In genomic region chr14:74217672-74218448, GRCh38 we compare ENCODE assay signal across 8 cellular contexts. TPM values are rescaled to one million over a fixed set of nuclear protein-coding genes. Genes with fewer than 3 reads are reported as not detected.
A peak's percentile ranks its signal among the peaks of the same experiment; 100 is the strongest.
DNase-seq lines count a peak whose midpoint lies in the region; ATAC-seq and TF ChIP-seq lines count a peak whose summit lies in the region.

No MANE protein-coding gene starts in this region.

- ATAC-seq in HG03175 (IDR thresholded peaks at IDR 0.05; ENCODE audit: unreplicated experiment), result no peak

- intact Hi-C loops in activated T-helper 1 cell treated with anti-CD3 and anti-CD28 coated beads, Interleukin-12 subunit alpha, Interleukin-12 subunit beta, Interleukin-2, Interleukin-4 antibody, amounts not matched to agents 30 ng/mL and 10 ng/mL and 1 ng/mL, durations not matched to agents 14 hours and 24 hours and 36 hours (cut with micrococcal nuclease), result loop anchor here (1.0 kb wide), 2 partner anchors 33 to 107 kb away; no protein-coding TSS in a partner anchor
- intact Hi-C loops in ovary (cut with DNase I), result no loop called here

- TF ChIP-seq POLR2A in Peyer's patch (IDR thresholded peaks at IDR 0.05), result no peak
- TF ChIP-seq POLR2A in ovary (IDR thresholded peaks at IDR 0.05), result no peak
- TF ChIP-seq POLR2A in suprapubic skin (IDR thresholded peaks at IDR 0.05), result no peak

- H3K27me3 ChIP-seq in Peyer's patch (peaks cover 0 to 10% of the 10 kb centered on the region in 2 donors), ovary (no peaks in the 10 kb centered on the region), suprapubic skin (peaks cover 38% of the 10 kb centered on the region)

- peaks cover 28% of the 10 kb centered on the region for H3K27me3 Mint-ChIP-seq in activated T-helper 1 cell treated with anti-CD3 and anti-CD28 coated beads, Interleukin-12 subunit alpha, Interleukin-12 subunit beta, Interleukin-2, Interleukin-4 antibody, amounts not matched to agents 30 ng/mL and 10 ng/mL and 1 ng/mL, durations not matched to agents 14 hours and 24 hours and 36 hours (ENCODE audit: insufficient read depth)

- DNase-seq in EH (ENCODE audit: low read depth), result peak; percentile 59
- peak in 61 of 76 experiments; percentile 7 to 74 (median 41) for DNase-seq in HUDEP-2 (lab: John Stamatoyannopoulos, UW; ENCODE audit: unreplicated experiment in 76 of 76)
- DNase-seq in Peyer's patch, result peak; percentile 24 to 78 (median 77)
- peak; percentile 63 for DNase-seq in activated T-helper 1 cell treated with anti-CD3 and anti-CD28 coated beads, Interleukin-12 subunit alpha, Interleukin-12 subunit beta, Interleukin-2, Interleukin-4 antibody, amounts not matched to agents 30 ng/mL and 10 ng/mL and 1 ng/mL, durations not matched to agents 14 hours and 24 hours and 36 hours (ENCODE audit: low spot score)
- DNase-seq in fibroblast of the aortic adventitia (ENCODE audit: low read depth), result peak; percentile 57
- peak; percentile 32 to 80 (median 58) for DNase-seq in ovary
- peak in 1 of 2 donors; percentile 74 for DNase-seq in suprapubic skin (ENCODE audit: low spot score in 2 of 2)

- no peaks in the 10 kb centered on the region for H3K9me3 ChIP-seq in Peyer's patch
- H3K9me3 ChIP-seq in ovary, result no peaks in the 10 kb centered on the region
- no peaks in the 10 kb centered on the region for H3K9me3 ChIP-seq in suprapubic skin

- no peaks in the 10 kb centered on the region for H3K4me1 Mint-ChIP-seq in activated T-helper 1 cell treated with anti-CD3 and anti-CD28 coated beads, Interleukin-12 subunit alpha, Interleukin-12 subunit beta, Interleukin-2, Interleukin-4 antibody, amounts not matched to agents 30 ng/mL and 10 ng/mL and 1 ng/mL, durations not matched to agents 14 hours and 24 hours and 36 hours (ENCODE audit: low read depth)

- H3K36me3 ChIP-seq in Peyer's patch (no peaks in the 10 kb centered on the region), ovary (no peaks in the 10 kb centered on the region), suprapubic skin (no peaks in the 10 kb centered on the region)

- H3K4me1 ChIP-seq in Peyer's patch, result no peaks in the 10 kb centered on the region
- H3K4me1 ChIP-seq in ovary (ENCODE audit: insufficient read depth), result no peaks in the 10 kb centered on the region
- H3K4me1 ChIP-seq in suprapubic skin, result peaks cover 7% of the 10 kb centered on the region

- no peak overlapping the region for H3K27ac Mint-ChIP-seq in activated T-helper 1 cell treated with anti-CD3 and anti-CD28 coated beads, Interleukin-12 subunit alpha, Interleukin-12 subunit beta, Interleukin-2, Interleukin-4 antibody, amounts not matched to agents 30 ng/mL and 10 ng/mL and 1 ng/mL, durations not matched to agents 14 hours and 24 hours and 36 hours

- WGBS in ovary, 3 donors, result 8 to 10% (median 9%) methylated on average over 40 of the region's 40 CpGs
- 58% methylated on average over 6 of the region's 40 CpGs for WGBS in suprapubic skin

- H3K27ac ChIP-seq in Peyer's patch (no peak overlapping the region), ovary (no peak overlapping the region), suprapubic skin (no peak overlapping the region)

- peak overlapping the region in 3 of 4 donors; percentile 27 to 49 (median 34) for H3K4me3 ChIP-seq in Peyer's patch
- H3K4me3 ChIP-seq in fibroblast of the aortic adventitia (ENCODE audit: low read depth, low read length), result peak overlapping the region; percentile 36
- no peak overlapping the region for H3K4me3 ChIP-seq in ovary
- H3K4me3 ChIP-seq in suprapubic skin, result peak overlapping the region; percentile 16

- no peak for TF ChIP-seq EP300 in ovary (IDR thresholded peaks at IDR 0.05)
- no peak for TF ChIP-seq EP300 in suprapubic skin (IDR thresholded peaks at IDR 0.05)

- peak; percentile 28 to 85 (median 79) for TF ChIP-seq CTCF in Peyer's patch (IDR thresholded peaks at IDR 0.05)
- peak; percentile 95 for TF ChIP-seq CTCF in fibroblast of the aortic adventitia (IDR thresholded peaks at IDR 0.05; ENCODE audit: insufficient read depth, low read length)
- peak; percentile 36 to 61 (median 53) for TF ChIP-seq CTCF in ovary (IDR thresholded peaks at IDR 0.05)
- peak; percentile 50 to 97 for TF ChIP-seq CTCF in suprapubic skin (IDR thresholded peaks at IDR 0.05)

- H3K9me3 Mint-ChIP-seq in activated T-helper 1 cell treated with anti-CD3 and anti-CD28 coated beads, Interleukin-12 subunit alpha, Interleukin-12 subunit beta, Interleukin-2, Interleukin-4 antibody, amounts not matched to agents 30 ng/mL and 10 ng/mL and 1 ng/mL, durations not matched to agents 14 hours and 24 hours and 36 hours, result no peaks in the 10 kb centered on the region

- no peaks in the 10 kb centered on the region for H3K36me3 Mint-ChIP-seq in activated T-helper 1 cell treated with anti-CD3 and anti-CD28 coated beads, Interleukin-12 subunit alpha, Interleukin-12 subunit beta, Interleukin-2, Interleukin-4 antibody, amounts not matched to agents 30 ng/mL and 10 ng/mL and 1 ng/mL, durations not matched to agents 14 hours and 24 hours and 36 hours (ENCODE audit: low read depth)

- H3K4me3 Mint-ChIP-seq in activated T-helper 1 cell treated with anti-CD3 and anti-CD28 coated beads, Interleukin-12 subunit alpha, Interleukin-12 subunit beta, Interleukin-2, Interleukin-4 antibody, amounts not matched to agents 30 ng/mL and 10 ng/mL and 1 ng/mL, durations not matched to agents 14 hours and 24 hours and 36 hours, result no peak overlapping the region

RNA-seq across cellular contexts. Expression of gene VSX2, which starts 21.4 kb away (rescaled TPM):
- total RNA-seq in Peyer's patch (not detected), fibroblast of the aortic adventitia (ENCODE audit: low replicate concordance) (not detected in 2 replicates), ovary (not detected), suprapubic skin (not detected)
- total RNA-seq in activated T-helper 1 cell treated with anti-CD3 and anti-CD28 coated beads, Interleukin-12 subunit alpha, Interleukin-12 subunit beta, Interleukin-2, Interleukin-4 antibody, amounts not matched to agents 30 ng/mL and 10 ng/mL and 1 ng/mL, durations not matched to agents 14 hours and 24 hours and 36 hours, result not detected in 2 replicates
- not detected for polyA plus RNA-seq in ovary
